9 cellular contexts compared by ENCODE assay signal in genomic region chr6:16205377-16206144, GRCh38. TPM values are rescaled to one million over a fixed set of nuclear protein-coding genes. Genes with fewer than 3 reads are reported as not detected.
DNase-seq lines count a peak whose midpoint lies in the region; ATAC-seq, FAIRE-seq and TF ChIP-seq lines count a peak whose summit lies in the region.
"Had no signal": no experiment of that assay in that cellular context is flagged by ENCODE, and none has a peak within 500 bp of the region (broad histone marks: within the 10 kb centered on the region; RNA-seq: fewer than 3 reads in every experiment).

No MANE protein-coding gene starts in this region.

- intact Hi-C loops in right cardiac atrium (cut with DNase I): loop anchor here in 3 of 4 donors (5.0 kb wide), 2 partner anchors 513 to 518 kb away; no protein-coding TSS in a partner anchor

- no peak for TF ChIP-seq EP300 in gastroesophageal sphincter (IDR thresholded peaks at IDR 0.05)

- H3K4me2 ChIP-seq in OCI-LY1 (ENCODE audit: low read length): peak overlapping the region; percentile 59
- H3K4me2 ChIP-seq: A549 had no signal

- peak overlapping the region; percentile 29 for H3K4me3 ChIP-seq in OCI-LY1 (ENCODE audit: low read depth, low read length, poor library complexity, severe bottlenecking)
- H3K4me3 ChIP-seq in right cardiac atrium (ENCODE audit: low read length): no peak overlapping the region
- no peak overlapping the region for H3K4me3 ChIP-seq in gastroesophageal sphincter
- H3K4me3 ChIP-seq: A549 had no signal

- no peak for TF ChIP-seq POLR2A in gastroesophageal sphincter (IDR thresholded peaks at IDR 0.05)

- peaks cover 18% of the 10 kb centered on the region; the same call in 1 of the 2 replicates for H3F3A ChIP-seq in OCI-LY1 (ENCODE audit: insufficient read depth, low read length)

- H3K27ac ChIP-seq in OCI-LY1 (ENCODE audit: low read depth, low read length, poor library complexity, severe bottlenecking) (peak overlapping the region; percentile 99), right cardiac atrium (ENCODE audit: low read length) (no peak overlapping the region), gastroesophageal sphincter (no peak overlapping the region)
- H3K27ac ChIP-seq: A549 had no signal

- H3K27me3 ChIP-seq in OCI-LY1 (ENCODE audit: insufficient read depth, low read length): no peaks in the 10 kb centered on the region
- H3K27me3 ChIP-seq in right cardiac atrium (ENCODE audit: control insufficient read depth, insufficient read depth): no peaks in the 10 kb centered on the region
- H3K27me3 ChIP-seq in gastroesophageal sphincter: peaks cover 8% of the 10 kb centered on the region

- H3K36me3 ChIP-seq in OCI-LY1 (ENCODE audit: insufficient read depth, low read length): no peaks in the 10 kb centered on the region
- no peaks in the 10 kb centered on the region for H3K36me3 ChIP-seq in gastroesophageal sphincter

- peak in 2 of 3 experiments; percentile 30 to 76 for DNase-seq in NCI-H1417 (lab: John Stamatoyannopoulos, UW)
- DNase-seq in NCI-H1417 treated with DMSO at 0.1 percent for 48 hours (lab: John Stamatoyannopoulos, UW): no peak
- no peak for DNase-seq in right cardiac atrium
- DNase-seq in HTR-8/SVneo (ENCODE audit: insufficient read length, low spot score): no peak
- DNase-seq in NOMO-1 treated with dmso at 0.1 percent for 144 hours (lab: John Stamatoyannopoulos, UW; ENCODE audit: unreplicated experiment): no peak

- WGBS in right cardiac atrium: 68% methylated on average over 4 of the region's 4 CpGs
- 72 to 79% methylated on average over 4 of the region's 4 CpGs for WGBS in gastroesophageal sphincter (ENCODE audit: low coverage in 1 of 2), 2 donors

- ATAC-seq in HG02885 (IDR thresholded peaks at IDR 0.05; ENCODE audit: poor library complexity, unreplicated experiment) (peak; percentile 89), right cardiac atrium (peak; percentile 26 to 58), gastroesophageal sphincter (no peak)

- no peak for FAIRE-seq in HTR-8/SVneo (lab: Jason Lieb, UNC)
- FAIRE-seq: A549 had no signal

- H2AFZ ChIP-seq in OCI-LY1 (ENCODE audit: low read length): no peak overlapping the region

- H3K9ac ChIP-seq in OCI-LY1 (ENCODE audit: low read length): peak overlapping the region; percentile 47

- no peaks in the 10 kb centered on the region for H4K20me1 ChIP-seq in OCI-LY1 (ENCODE audit: insufficient read depth, low read length)

- peaks cover 41% of the 10 kb centered on the region for H3K4me1 ChIP-seq in OCI-LY1 (ENCODE audit: insufficient read depth, low read length, severe bottlenecking)
- no peaks in the 10 kb centered on the region for H3K4me1 ChIP-seq in right cardiac atrium (ENCODE audit: control insufficient read depth, insufficient read depth, low read length)
- peaks cover 0 to 12% (median 3%) of the 10 kb centered on the region in 3 donors for H3K4me1 ChIP-seq in gastroesophageal sphincter
- H3K4me1 ChIP-seq: A549 had no signal

- no peak for TF ChIP-seq CTCF in OCI-LY1 (IDR thresholded peaks at IDR 0.05; ENCODE audit: low read length)
- TF ChIP-seq CTCF in gastroesophageal sphincter (IDR thresholded peaks at IDR 0.05): no peak

- no peaks in the 10 kb centered on the region for H3K9me2 ChIP-seq in OCI-LY1 (ENCODE audit: low read depth, low read length)

- H3K9me3 ChIP-seq in OCI-LY1 (ENCODE audit: low read length) (no peaks in the 10 kb centered on the region), right cardiac atrium (ENCODE audit: control insufficient read depth, low read length) (no peaks in the 10 kb centered on the region), gastroesophageal sphincter (no peaks in the 10 kb centered on the region)
- H3K9me3 ChIP-seq: A549 had no signal

- no peaks in the 10 kb centered on the region for H3K79me2 ChIP-seq in OCI-LY1 (ENCODE audit: insufficient read depth, low read length)

RNA-seq across cellular contexts. Expression of gene GMPR, which starts 32.8 kb away (rescaled TPM):
- total RNA-seq in right cardiac atrium (10 to 100 TPM; 68.2 to 80.6 (median 72.0) TPM), gastroesophageal sphincter (10 to 100 TPM; 18.2 to 71.5 (median 45.6) TPM)
- polyA plus RNA-seq in right cardiac atrium: 123 TPM

Comparison
In these comparisons a context has a peak if more than half of its experiments do, and no peak if none do; other contexts are left out.
1. DNase-seq: peak in NCI-H1417 (2 of 3); none in NCI-H1417 treated with DMSO at 0.1 percent for 48 hours (single experiment), right cardiac atrium (0 of 3), HTR-8/SVneo (single experiment) and NOMO-1 treated with dmso at 0.1 percent for 144 hours (single experiment).